ENCODE assay signal across 14 cellular contexts in the genomic region with DNA sequence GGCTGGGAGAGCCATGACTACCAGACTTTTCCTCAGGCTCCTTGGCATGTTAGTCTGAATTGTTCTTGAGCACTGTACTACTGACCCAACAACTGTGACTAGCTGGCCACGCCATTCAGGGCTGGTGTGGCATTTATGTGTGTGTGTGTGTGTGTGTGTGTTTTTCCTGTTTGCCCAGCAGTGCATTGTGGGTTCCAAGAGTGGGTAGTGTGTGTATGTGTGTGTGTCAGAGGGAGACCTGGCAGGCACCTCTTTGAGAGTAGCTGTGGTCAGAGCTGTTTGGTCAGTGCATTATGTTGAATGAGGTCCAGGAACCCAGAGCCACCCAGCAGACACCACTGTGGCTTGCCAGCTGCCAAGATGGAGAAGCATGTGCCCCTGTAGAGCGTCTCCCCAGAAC. TPM values are rescaled to one million over a fixed set of nuclear protein-coding genes. Genes with fewer than 3 reads are reported as not detected.
A peak's percentile ranks its signal among the peaks of the same experiment; 100 is the strongest.
DNase-seq lines count a peak whose midpoint lies in the region; ATAC-seq and TF ChIP-seq lines count a peak whose summit lies in the region.
"Had no signal": no experiment of that assay in that cellular context is flagged by ENCODE, and none has a peak within 500 bp of the region (broad histone marks: within the 10 kb centered on the region; RNA-seq: fewer than 3 reads in every experiment).

No MANE protein-coding gene starts in this region.

- 81% methylated on average over 2 of the region's 2 CpGs for WGBS in prostate gland

- DNase-seq in NCI-H2196 (lab: John Stamatoyannopoulos, UW; ENCODE audit: unreplicated experiment): peak; percentile 12
- no peak for DNase-seq in NCI-H2196 treated with DMSO at 0.1 percent for 48 hours (lab: John Stamatoyannopoulos, UW; ENCODE audit: unreplicated experiment)
- DNase-seq in PC-3: peak; percentile 69
- DNase-seq in chondrocyte (ENCODE audit: low spot score): no peak
- DNase-seq in prostate gland (ENCODE audit: low spot score): peak; percentile 29
- DNase-seq in NOMO-1 (lab: John Stamatoyannopoulos, UW; ENCODE audit: unreplicated experiment in 2 of 2): no peak
- no peak for DNase-seq in COLO668 (lab: John Stamatoyannopoulos, UW; ENCODE audit: unreplicated experiment)

- H3K27me3 Mint-ChIP-seq in chondrocyte (ENCODE audit: low read depth): no peaks in the 10 kb centered on the region
- H3K27me3 Mint-ChIP-seq in stimulated activated memory B cell treated with anti-CD40 and anti-IgM and Interleukin-4, amounts not matched to agents 10 μg/mL and 1 μg/mL and 100 μg/mL, for 72 hours: no peaks in the 10 kb centered on the region
- H3K27me3 Mint-ChIP-seq: B cell had no signal

- H4K20me1 ChIP-seq in PC-3 (ENCODE audit: low read length): no peaks in the 10 kb centered on the region

- no peak overlapping the region for H3K9ac ChIP-seq in PC-3 (ENCODE audit: low read length)

- H3K4me3 ChIP-seq in PC-3 (ENCODE audit: low read length): no peak overlapping the region
- H3K4me3 ChIP-seq in prostate gland: no peak overlapping the region
- H3K4me3 ChIP-seq: ovary, right lobe of liver, suprapubic skin, uterus had no signal

- H3K27me3 ChIP-seq in PC-3 (ENCODE audit: low read length): no peaks in the 10 kb centered on the region
- H3K27me3 ChIP-seq in prostate gland (replicated peaks; ENCODE audit: insufficient read depth): no peaks in the 10 kb centered on the region
- H3K27me3 ChIP-seq: ovary, right lobe of liver, suprapubic skin, uterus had no signal

- H3K4me1 ChIP-seq in PC-3 (ENCODE audit: insufficient read depth, low read length) (peaks cover 16% of the 10 kb centered on the region), prostate gland (replicated peaks) (peaks cover 4% of the 10 kb centered on the region)
- H3K4me1 ChIP-seq: suprapubic skin, uterus had no signal

- peaks cover 33% of the 10 kb centered on the region for H3K36me3 Mint-ChIP-seq in chondrocyte (ENCODE audit: low read depth)
- H3K36me3 Mint-ChIP-seq in stimulated activated memory B cell treated with anti-CD40 and anti-IgM and Interleukin-4, amounts not matched to agents 10 μg/mL and 1 μg/mL and 100 μg/mL, for 72 hours: peaks cover 46% of the 10 kb centered on the region

- no peaks in the 10 kb centered on the region for H3K9me2 ChIP-seq in PC-3 (replicated peaks; ENCODE audit: low read length)

- no peak for TF ChIP-seq CTCF in PC-3 (conservative IDR thresholded peaks at IDR 0.05; ENCODE audit: low read depth, low read length)
- no peak for TF ChIP-seq CTCF in chondrocyte (IDR thresholded peaks at IDR 0.05)
- no peak for TF ChIP-seq CTCF in prostate gland (IDR thresholded peaks at IDR 0.05)

- H3K9me3 Mint-ChIP-seq in chondrocyte (ENCODE audit: low read depth): no peaks in the 10 kb centered on the region
- H3K9me3 Mint-ChIP-seq in stimulated activated memory B cell treated with anti-CD40 and anti-IgM and Interleukin-4, amounts not matched to agents 10 μg/mL and 1 μg/mL and 100 μg/mL, for 72 hours: no peaks in the 10 kb centered on the region
- H3K9me3 Mint-ChIP-seq: natural killer cell had no signal

- H3K27ac Mint-ChIP-seq in chondrocyte (ENCODE audit: unreplicated experiment): peak overlapping the region; percentile 75
- no peak overlapping the region for H3K27ac Mint-ChIP-seq in stimulated activated memory B cell treated with anti-CD40 and anti-IgM and Interleukin-4, amounts not matched to agents 10 μg/mL and 1 μg/mL and 100 μg/mL, for 72 hours
- H3K27ac Mint-ChIP-seq: B cell, natural killer cell had no signal

- H3K27ac ChIP-seq in PC-3 (ENCODE audit: low read length): peak overlapping the region; percentile 26
- peak overlapping the region; percentile 50 to 56 for H3K27ac ChIP-seq in prostate gland
- H3K27ac ChIP-seq: ovary, right lobe of liver, suprapubic skin, uterus had no signal

- no peak overlapping the region for H3K4me3 Mint-ChIP-seq in chondrocyte (ENCODE audit: unreplicated experiment)
- H3K4me3 Mint-ChIP-seq in stimulated activated memory B cell treated with anti-CD40 and anti-IgM and Interleukin-4, amounts not matched to agents 10 μg/mL and 1 μg/mL and 100 μg/mL, for 72 hours: no peak overlapping the region
- H3K4me3 Mint-ChIP-seq: B cell, natural killer cell had no signal

- intact Hi-C loops in PC-3 (cut with micrococcal nuclease) (no loop called here), prostate gland (cut with DNase I) (no loop called here)

- ATAC-seq in PC-3: peak; percentile 67
- no peak for ATAC-seq in stimulated activated memory B cell treated with anti-CD40 and anti-IgM and Interleukin-4, amounts not matched to agents 10 μg/mL and 1 μg/mL and 100 μg/mL, for 72 hours

- CTCF ChIA-PET in PC-3 (lab: Charles Lee): interaction anchor here (1.0 kb wide), 1 partner anchor 118 kb away, joined by 3 read pairs; no protein-coding TSS in a partner anchor

- no peak for TF ChIP-seq POLR2A in prostate gland (IDR thresholded peaks at IDR 0.05)

- no peaks in the 10 kb centered on the region for H3K79me2 ChIP-seq in PC-3 (ENCODE audit: low read length)

- H3K9me3 ChIP-seq in PC-3 (ENCODE audit: low read length) (no peaks in the 10 kb centered on the region), prostate gland (no peaks in the 10 kb centered on the region)
- H3K9me3 ChIP-seq: ovary, right lobe of liver, suprapubic skin, uterus had no signal

- H3K36me3 ChIP-seq in PC-3 (ENCODE audit: low read depth, low read length) (peaks cover 45% of the 10 kb centered on the region), prostate gland (no peaks in the 10 kb centered on the region)
- H3K36me3 ChIP-seq: ovary, uterus had no signal

- H2AFZ ChIP-seq in PC-3 (ENCODE audit: low read length): no peak overlapping the region

- H3K4me1 Mint-ChIP-seq in chondrocyte (ENCODE audit: low read depth): peaks cover 10% of the 10 kb centered on the region
- peaks cover 7% of the 10 kb centered on the region for H3K4me1 Mint-ChIP-seq in stimulated activated memory B cell treated with anti-CD40 and anti-IgM and Interleukin-4, amounts not matched to agents 10 μg/mL and 1 μg/mL and 100 μg/mL, for 72 hours

- BruUV-seq in PC-3 (replicated peaks; lab: Mats Ljungman, UMichigan): no TSS peak

- POLR2A ChIA-PET in PC-3 (lab: Charles Lee; ENCODE audit: unreplicated experiment): no interaction called here

- H3F3A ChIP-seq in PC-3 (ENCODE audit: low read length, unreplicated experiment): no peaks in the 10 kb centered on the region

- H3K4me2 ChIP-seq in PC-3 (ENCODE audit: low read length): no peak overlapping the region

RNA-seq across cellular contexts. Expression of gene PCBD1, which starts 9.1 kb away (rescaled TPM):
- total RNA-seq in PC-3 (2014; rRNA removed) (277 and 283 TPM in 2 replicates), chondrocyte (38.4 to 55.0 TPM (median 49.3 TPM) in 3 replicates), prostate gland (100 to 1,000 TPM in 1 of 2 donors, 10 to 100 TPM in 1; 87.4 to 121 TPM)

Comparison
In these comparisons a context has a peak if more than half of its experiments do, and no peak if none do; other contexts are left out.
1. DNase-seq: peak in NCI-H2196 (single experiment), PC-3 (single experiment) and prostate gland (single experiment); none in NCI-H2196 treated with DMSO at 0.1 percent for 48 hours (single experiment), chondrocyte (single experiment), NOMO-1 (0 of 2) and COLO668 (single experiment).